Comparison of ENCODE assay signal across 1 cellular context in genomic region chr1:28668956-28669719, GRCh38.
TF ChIP-seq lines count a peak whose summit lies in the region.

No MANE protein-coding gene starts in this region.

TF ChIP-seq in K562, 482 proteins besides CTCF, POLR2A, EP300 and RAD21 (continued from another document and continues in another):
- TF ChIP-seq AFF4 (CRISPR knock-in tag; IDR thresholded peaks at IDR 0.05) = peak; percentile 72; the same call in 1 of the 2 replicates
- no peak for TF ChIP-seq BCL6 (CRISPR knock-in tag; IDR thresholded peaks at IDR 0.05)
- TF ChIP-seq PREB (CRISPR knock-in tag; IDR thresholded peaks at IDR 0.05) = no peak
- no peak for TF ChIP-seq HNRNPH1 (optimal IDR thresholded peaks at IDR 0.05; ENCODE audit: low read depth, low read length)
- TF ChIP-seq ZBTB7A (IDR thresholded peaks at IDR 0.05; ENCODE audit: borderline replicate concordance, control insufficient read depth, low read depth, low read length) = peak; percentile 83; the same call in 1 of the 2 replicates
- TF ChIP-seq ZNF395 (CRISPR knock-in tag; IDR thresholded peaks at IDR 0.05) = no peak; the same call in 1 of the 2 replicates
- TF ChIP-seq MCM5 (IDR thresholded peaks at IDR 0.05; ENCODE audit: low read depth) = no peak
- no peak for TF ChIP-seq BHLHE40 (IDR thresholded peaks at IDR 0.05; ENCODE audit: low read length)
- TF ChIP-seq ZNF407 (IDR thresholded peaks at IDR 0.05; ENCODE audit: low read depth) = no peak
- 0 out of 4 replicates have a peak, but pooled peaks of 1 of the 2 experiments have one; percentile 43 for TF ChIP-seq NONO (IDR thresholded peaks at IDR 0.05; ENCODE audit: low read depth in 2 of 2, low read length in 1 of 2)
- TF ChIP-seq ZHX1 (conservative IDR thresholded peaks at IDR 0.05; ENCODE audit: low read length) = no peak
- TF ChIP-seq RCOR1 (IDR thresholded peaks at IDR 0.05; ENCODE audit: borderline replicate concordance in 1 of 2, low read depth in 2 of 2, low read length in 2 of 2) = no peak
- no peak for TF ChIP-seq ZNF764 (CRISPR knock-in tag; IDR thresholded peaks at IDR 0.05; ENCODE audit: low read depth)
- no peak for TF ChIP-seq ZBTB1 (CRISPR knock-in tag; IDR thresholded peaks at IDR 0.05; ENCODE audit: borderline replicate concordance, low read depth)
- 0 out of 4 replicates have a peak, but pooled peaks of 1 of the 2 experiments have one; percentile 10 for TF ChIP-seq UBTF (IDR thresholded peaks at IDR 0.05; ENCODE audit: borderline replicate concordance in 1 of 2, low read depth in 2 of 2, low read length in 2 of 2)
